Comparison of ENCODE assay signal across 8 cellular contexts in genomic region chr12:104456417-104456949, GRCh38. TPM values are rescaled to one million over a fixed set of nuclear protein-coding genes. Genes with fewer than 3 reads are reported as not detected.
DNase-seq lines count a peak whose midpoint lies in the region; ATAC-seq and TF ChIP-seq lines count a peak whose summit lies in the region.

Gene CHST11 (plus strand): TSS chr12:104456948.

- H3K9ac ChIP-seq in mucosa of rectum (ENCODE audit: low read depth in 1 of 2, low read length in 2 of 2): peak within 1 kb of the TSS; percentile 75 to 76

- no TSS peak for BruUV-seq in Caco-2 (replicated peaks; lab: Mats Ljungman, UMichigan)
- BruUV-seq in PC-9 (replicated peaks; lab: Mats Ljungman, UMichigan): no TSS peak

- H3K79me2 ChIP-seq in PC-9 (ENCODE audit: low read depth): peaks cover 58% of the 10 kb centered on the region

- H3K27ac ChIP-seq in PC-9 (peak within 1 kb of the TSS; percentile 58), mucosa of rectum (ENCODE audit: low read depth in 2 of 2, low read length in 2 of 2) (peak within 1 kb of the TSS; percentile 77 to 82)

- H3K4me3 ChIP-seq in Caco-2 (ENCODE audit: low read depth, low read length): peak within 1 kb of the TSS; percentile 37
- peak within 1 kb of the TSS; percentile 89 for H3K4me3 ChIP-seq in PC-9
- peak within 1 kb of the TSS; percentile 83 to 87 for H3K4me3 ChIP-seq in mucosa of rectum (ENCODE audit: low read length in 2 of 2)

- H3K9me3 Mint-ChIP-seq in Caco-2 (ENCODE audit: unreplicated experiment): no peaks in the 10 kb centered on the region
- H3K9me3 Mint-ChIP-seq in activated T-cell treated with anti-CD3 and anti-CD28 coated beads, Interleukin-2, amount 50 U/mL, for 24 hours: no peaks in the 10 kb centered on the region

- peaks cover 26% of the 10 kb centered on the region for H3F3A ChIP-seq in PC-9 (ENCODE audit: insufficient read depth, low read depth)

- H3K27me3 ChIP-seq in Caco-2 (replicated peaks; ENCODE audit: control insufficient read depth, insufficient read depth, low read length) (no peaks in the 10 kb centered on the region), PC-9 (ENCODE audit: insufficient read depth, low read depth) (no peaks in the 10 kb centered on the region), mucosa of rectum (ENCODE audit: control insufficient read depth in 2 of 2, insufficient read depth in 2 of 2, low read length in 2 of 2) (peaks cover 12 to 15% of the 10 kb centered on the region in 2 donors)

- H3K27ac Mint-ChIP-seq in Caco-2 (ENCODE audit: unreplicated experiment): peak within 1 kb of the TSS; percentile 71
- H3K27ac Mint-ChIP-seq in activated T-cell treated with anti-CD3 and anti-CD28 coated beads, Interleukin-2, amount 50 U/mL, for 24 hours: peak within 1 kb of the TSS; percentile 95

- H4K20me1 ChIP-seq in PC-9 (ENCODE audit: insufficient read depth): peaks cover 12% of the 10 kb centered on the region; the same call in 1 of the 2 replicates

- TF ChIP-seq CTCF in Caco-2 (IDR thresholded peaks at IDR 0.05; ENCODE audit: insufficient read depth in 1 of 2, low read depth in 1 of 2, low read length in 1 of 2, severe bottlenecking in 1 of 2, unreplicated experiment in 1 of 2): no peak
- TF ChIP-seq CTCF in PC-9 (conservative IDR thresholded peaks at IDR 0.05): no peak

- H3K9me3 ChIP-seq in Caco-2 (no peaks in the 10 kb centered on the region), PC-9 (ENCODE audit: insufficient read depth, low read depth) (no peaks in the 10 kb centered on the region), mucosa of rectum (ENCODE audit: control insufficient read depth in 2 of 2, low read length in 2 of 2) (no peaks in the 10 kb centered on the region)

- H3K4me2 ChIP-seq in PC-9: peak within 1 kb of the TSS; percentile 79

- ATAC-seq in GM21390 (IDR thresholded peaks at IDR 0.05; ENCODE audit: unreplicated experiment): peak; percentile 59
- peak; percentile 79 for ATAC-seq in esophagus mucosa

- H3K4me1 ChIP-seq in Caco-2 (peaks cover 4% of the 10 kb centered on the region; the same call in 1 of the 2 replicates), PC-9 (replicated peaks; ENCODE audit: insufficient read depth) (peaks cover 41% of the 10 kb centered on the region), mucosa of rectum (ENCODE audit: control insufficient read depth in 2 of 2, insufficient read depth in 2 of 2, low read length in 2 of 2) (peaks cover 0 to 6% of the 10 kb centered on the region in 2 donors)

- H3K27me3 Mint-ChIP-seq in Caco-2 (ENCODE audit: insufficient read depth, unreplicated experiment): peaks cover 23% of the 10 kb centered on the region
- H3K27me3 Mint-ChIP-seq in activated T-cell treated with anti-CD3 and anti-CD28 coated beads, Interleukin-2, amount 50 U/mL, for 24 hours: no peaks in the 10 kb centered on the region

- no peaks in the 10 kb centered on the region for H3K9me2 ChIP-seq in PC-9 (ENCODE audit: insufficient read depth)

- CTCF ChIA-PET in Caco-2 (lab: Charles Lee): interaction anchor here (0.7 kb wide), 1 partner anchor 1902 kb away, joined by 4 read pairs; no protein-coding TSS in a partner anchor
- CTCF ChIA-PET in PC-9 (lab: Charles Lee): no interaction called here

- peak within 1 kb of the TSS; percentile 84 for H2AFZ ChIP-seq in PC-9

- DNase-seq in Caco-2 (peak; percentile 48 to 66), HuH-7 (ENCODE audit: low spot score) (peak; percentile 85), PC-9 (peak; percentile 59 to 84)
- peak; percentile 86 for DNase-seq in activated T-cell treated with anti-CD3 and anti-CD28 coated beads, Interleukin-2, amount 50 U/mL, for 24 hours
- DNase-seq in stimulated activated CD8-positive, alpha-beta memory T cell treated with anti-CD3 and anti-CD28 coated beads, Interleukin-4, amount 100 ng/mL, for 48 hours: peak; percentile 82

- H3K4me3 Mint-ChIP-seq in Caco-2 (ENCODE audit: unreplicated experiment): peak within 1 kb of the TSS; percentile 96
- H3K4me3 Mint-ChIP-seq in activated T-cell treated with anti-CD3 and anti-CD28 coated beads, Interleukin-2, amount 50 U/mL, for 24 hours: peak within 1 kb of the TSS; percentile 98

- H3K36me3 Mint-ChIP-seq in Caco-2 (ENCODE audit: insufficient read depth, unreplicated experiment): peaks cover 5% of the 10 kb centered on the region
- peaks cover 30% of the 10 kb centered on the region for H3K36me3 Mint-ChIP-seq in activated T-cell treated with anti-CD3 and anti-CD28 coated beads, Interleukin-2, amount 50 U/mL, for 24 hours (ENCODE audit: low read depth)

- POLR2A ChIA-PET in Caco-2 (lab: Charles Lee): no interaction called here
- POLR2A ChIA-PET in PC-9 (lab: Charles Lee; ENCODE audit: unreplicated experiment): interaction anchor here (0.7 kb wide), 1 partner anchor 10 kb away, joined by 4 read pairs; no protein-coding TSS in a partner anchor

- intact Hi-C loops in Caco-2 (cut with micrococcal nuclease; ENCODE audit: unreplicated experiment) (loop anchor here (5.0 kb wide), 2 partner anchors 74 to 404 kb away; partner anchors contain the start of gene GLT8D2), PC-9 (cut with micrococcal nuclease; ENCODE audit: unreplicated experiment) (loop anchor here (1.0 to 5.0 kb wide), 4 partner anchors 74 to 221 kb away; no protein-coding TSS in a partner anchor)

- no peaks in the 10 kb centered on the region for H3K36me3 ChIP-seq in Caco-2 (ENCODE audit: control insufficient read depth, insufficient read depth, low read length)
- no peaks in the 10 kb centered on the region for H3K36me3 ChIP-seq in PC-9 (ENCODE audit: low read depth)
- H3K36me3 ChIP-seq in mucosa of rectum (ENCODE audit: control insufficient read depth in 2 of 2, insufficient read depth in 2 of 2, low read length in 2 of 2): no peaks in the 10 kb centered on the region

- no peaks in the 10 kb centered on the region for H3K4me1 Mint-ChIP-seq in Caco-2 (ENCODE audit: low read depth, unreplicated experiment)
- peaks cover 44% of the 10 kb centered on the region for H3K4me1 Mint-ChIP-seq in activated T-cell treated with anti-CD3 and anti-CD28 coated beads, Interleukin-2, amount 50 U/mL, for 24 hours (ENCODE audit: low read depth)

RNA-seq across cellular contexts. Expression of gene CHST11, which starts in this region (rescaled TPM):
- total RNA-seq in Caco-2 (2022): 0.25 and 0.97 TPM in 2 replicates
- 39.9 and 52.2 TPM in 2 replicates for total RNA-seq in PC-9 (2021)
- total RNA-seq in esophagus mucosa: 7.3 TPM

Comparison
In these comparisons a context has a peak if more than half of its experiments do, and no peak if none do; other contexts are left out.
1. Peak in every context shown above with its lines: DNase-seq, ATAC-seq, H3K4me3 ChIP-seq and H3K27ac ChIP-seq.
2. Peak in DNase-seq and H3K4me3 ChIP-seq in Caco-2; RNA of the gene not detected or under 1 TPM.
3. H3K4me3 ChIP-seq: peak in every context shown above with its lines; median percentile 89 in PC-9; 85 in mucosa of rectum; 37 in Caco-2.